Comparison of ENCODE assay signal across 9 cellular contexts in genomic region chr2:148814143-148814852, GRCh38.
DNase-seq lines count a peak whose midpoint lies in the region; ATAC-seq and TF ChIP-seq lines count a peak whose summit lies in the region.
"Had no signal": no experiment of that assay in that cellular context is flagged by ENCODE, and none has a peak within 500 bp of the region (broad histone marks: within the 10 kb centered on the region; RNA-seq: fewer than 3 reads in every experiment).

No MANE protein-coding gene starts in this region.

- no peaks in the 10 kb centered on the region for H3K9me2 ChIP-seq in OCI-LY1 (ENCODE audit: low read depth, low read length)

- no peak for TF ChIP-seq POLR2A in esophagus muscularis mucosa (IDR thresholded peaks at IDR 0.05; ENCODE audit: low read depth)

- H3K4me3 ChIP-seq in OCI-LY1 (ENCODE audit: low read depth, low read length, poor library complexity, severe bottlenecking) (no peak overlapping the region), esophagus muscularis mucosa (peak overlapping the region in 3 of 4 donors; percentile 3 to 33 (median 13)), subcutaneous abdominal adipose tissue (ENCODE audit: low read depth in 1 of 5, low read length in 5 of 5) (peak overlapping the region in 4 of 5 donors; percentile 1 to 23 (median 17))

- no peaks in the 10 kb centered on the region for H3K79me2 ChIP-seq in OCI-LY1 (ENCODE audit: insufficient read depth, low read length)

- no peaks in the 10 kb centered on the region for H4K20me1 ChIP-seq in OCI-LY1 (ENCODE audit: insufficient read depth, low read length)

- H3K9ac ChIP-seq in OCI-LY1 (ENCODE audit: low read length) (no peak overlapping the region), subcutaneous abdominal adipose tissue (ENCODE audit: low read length in 5 of 5) (no peak overlapping the region)

- TF ChIP-seq CTCF in OCI-LY1 (IDR thresholded peaks at IDR 0.05; ENCODE audit: low read length) (no peak), esophagus muscularis mucosa (IDR thresholded peaks at IDR 0.05) (no peak), GM10266 (IDR thresholded peaks at IDR 0.05; ENCODE audit: control insufficient read depth, insufficient read depth, low read depth, missing control alignments) (no peak)

- DNase-seq in DMS 273 (lab: John Stamatoyannopoulos, UW; ENCODE audit: unreplicated experiment) (peak; percentile 17), DMS 273 treated with DMSO at 0.1 percent for 48 hours (lab: John Stamatoyannopoulos, UW) (no peak), esophagus muscularis mucosa (ENCODE audit: extremely low spot score) (no peak), GM10266 (ENCODE audit: extremely low spot score) (no peak)
- DNase-seq in stimulated activated naive CD4-positive, alpha-beta T cell (lab: John Stamatoyannopoulos, UW), result no peak

- no peak for ATAC-seq in HG03095 (IDR thresholded peaks at IDR 0.05; ENCODE audit: unreplicated experiment)

- H2AFZ ChIP-seq in OCI-LY1 (ENCODE audit: low read length), result 0 out of 2 replicates have a peak overlapping the region, but pooled peaks have one; percentile 5

- H3K4me1 ChIP-seq in OCI-LY1 (ENCODE audit: insufficient read depth, low read length, severe bottlenecking) (peaks cover 4% of the 10 kb centered on the region), esophagus muscularis mucosa (peaks cover 28 to 60% (median 49%) of the 10 kb centered on the region in 4 donors), subcutaneous abdominal adipose tissue (ENCODE audit: control insufficient read depth in 5 of 5, insufficient read depth in 5 of 5, low read length in 5 of 5) (peaks cover 5 to 43% (median 34%) of the 10 kb centered on the region in 5 donors)

- intact Hi-C loops in esophagus muscularis mucosa (cut with DNase I), result no loop called here

- H3F3A ChIP-seq in OCI-LY1 (ENCODE audit: insufficient read depth, low read length), result no peaks in the 10 kb centered on the region

- no peak overlapping the region for H3K27ac ChIP-seq in OCI-LY1 (ENCODE audit: low read depth, low read length, poor library complexity, severe bottlenecking)
- peak overlapping the region; percentile 44 to 49 (median 46) for H3K27ac ChIP-seq in esophagus muscularis mucosa (replicated peaks in 1 of 4)
- H3K27ac ChIP-seq in subcutaneous abdominal adipose tissue (ENCODE audit: low read depth, low read length), result no peak overlapping the region
- H3K27ac ChIP-seq: 22Rv1 had no signal

- H3K9me3 ChIP-seq in OCI-LY1 (ENCODE audit: low read length), result no peaks in the 10 kb centered on the region
- no peaks in the 10 kb centered on the region for H3K9me3 ChIP-seq in esophagus muscularis mucosa
- no peaks in the 10 kb centered on the region for H3K9me3 ChIP-seq in subcutaneous abdominal adipose tissue (ENCODE audit: control insufficient read depth in 5 of 5, low read length in 5 of 5)

- WGBS in esophagus muscularis mucosa, result 53% methylated on average over 6 of the region's 6 CpGs

- peak overlapping the region; percentile 9; the same call in 1 of the 2 replicates for H3K4me2 ChIP-seq in OCI-LY1 (ENCODE audit: low read length)

- H3K36me3 ChIP-seq in OCI-LY1 (ENCODE audit: insufficient read depth, low read length) (no peaks in the 10 kb centered on the region), esophagus muscularis mucosa (no peaks in the 10 kb centered on the region), subcutaneous abdominal adipose tissue (ENCODE audit: control insufficient read depth in 5 of 5, insufficient read depth in 5 of 5, low read length in 5 of 5) (no peaks in the 10 kb centered on the region)

- no peak for TF ChIP-seq EP300 in esophagus muscularis mucosa (IDR thresholded peaks at IDR 0.05)

- no peaks in the 10 kb centered on the region for H3K27me3 ChIP-seq in OCI-LY1 (ENCODE audit: insufficient read depth, low read length)
- no peaks in the 10 kb centered on the region for H3K27me3 ChIP-seq in esophagus muscularis mucosa
- H3K27me3 ChIP-seq in subcutaneous abdominal adipose tissue (ENCODE audit: control insufficient read depth in 5 of 5, insufficient read depth in 4 of 5, low read length in 5 of 5), result no peaks in the 10 kb centered on the region

Comparison
In these comparisons a context has a peak if more than half of its experiments do, and no peak if none do; other contexts are left out.
1. H3K27ac ChIP-seq: peak in esophagus muscularis mucosa (4 of 4); none in OCI-LY1 (single experiment) and subcutaneous abdominal adipose tissue (single experiment).